Comparison of ENCODE assay signal across 26 cellular contexts in the genomic region with DNA sequence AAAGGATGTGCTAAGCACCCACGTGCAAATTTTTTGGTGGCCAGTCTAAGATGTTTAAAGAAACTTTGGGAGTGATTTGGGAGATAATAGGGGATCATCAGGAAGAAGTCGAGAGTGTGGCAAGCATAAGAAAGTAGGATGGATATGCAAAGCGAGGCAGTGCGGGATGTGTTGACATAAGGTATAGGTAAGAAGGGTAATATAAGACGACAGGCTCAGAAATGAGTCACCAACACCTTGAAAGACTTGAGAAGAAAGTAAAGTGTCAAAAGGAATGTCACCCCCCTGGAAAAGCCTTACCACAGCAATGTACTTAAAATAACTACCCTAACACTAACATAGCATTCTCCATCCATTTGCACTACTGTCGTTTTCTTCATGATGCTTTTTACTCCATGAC.
A peak's percentile ranks its signal among the peaks of the same experiment; 100 is the strongest.
DNase-seq lines count a peak whose midpoint lies in the region; ATAC-seq, FAIRE-seq and TF ChIP-seq lines count a peak whose summit lies in the region.
"Had no signal": no experiment of that assay in that cellular context is flagged by ENCODE, and none has a peak within 500 bp of the region (broad histone marks: within the 10 kb centered on the region; RNA-seq: fewer than 3 reads in every experiment).

No MANE protein-coding gene starts in this region.

- peaks cover 3% of the 10 kb centered on the region for H3K36me3 Mint-ChIP-seq in IgD-negative memory B cell
- H3K36me3 Mint-ChIP-seq: natural killer cell; stimulated activated effector memory CD8-positive, alpha-beta T cell treated with anti-CD3 and anti-CD28 coated beads, Interleukin-12 subunit alpha, Interleukin-12 subunit beta, amount 100 ng/mL, for 72 hours had no signal

- SMC1A ChIA-PET in GM12878 (lab: Charles Lee; ENCODE audit: uncharacterized antibody, unreplicated experiment), result interaction anchor here (0.6 to 2.5 kb wide), 13 partner anchors 11 to 96 kb away, joined by 3 to 13 read pairs (median 8); no protein-coding TSS in a partner anchor

- ATAC-seq in GM12878, result no peak
- ATAC-seq: A549; activated T-cell treated with anti-CD3 and anti-CD28 coated beads, Interleukin-2, amount 50 U/mL, for 4 hours; natural killer cell; stimulated activated effector memory CD8-positive, alpha-beta T cell treated with anti-CD3 and anti-CD28 coated beads, Interleukin-12 subunit alpha, Interleukin-12 subunit beta, amount 100 ng/mL, for 72 hours had no signal

- H3K27me3 ChIP-seq in DOHH2 (ENCODE audit: control insufficient read depth, low read length), result no peaks in the 10 kb centered on the region
- H3K27me3 ChIP-seq in GM12878 (replicated peaks in 1 of 2; ENCODE audit: control insufficient read depth in 2 of 2, insufficient read depth in 2 of 2, low read length in 1 of 2), result no peaks in the 10 kb centered on the region
- H3K27me3 ChIP-seq in left ventricle myocardium inferior (ENCODE audit: low read depth), result no peaks in the 10 kb centered on the region
- H3K27me3 ChIP-seq: cardiac muscle cell, suprapubic skin had no signal

- CTCF ChIA-PET in GM12878 (lab: Yijun Ruan, JAX), result interaction anchor here (1.0 to 2.2 kb wide), 4 partner anchors 11 to 114 kb away, joined by 3 to 5 read pairs (median 3); no protein-coding TSS in a partner anchor

- no peak for TF ChIP-seq EP300 in GM12878 (IDR thresholded peaks at IDR 0.05; ENCODE audit: borderline replicate concordance in 1 of 2, control insufficient read depth in 1 of 2, low read depth in 2 of 2, low read length in 2 of 2)

- no TSS peak for BruUV-seq in GM12878 (replicated peaks; lab: Mats Ljungman, UMichigan)

- FAIRE-seq in GM12878 (lab: Jason Lieb, UNC), result no peak
- FAIRE-seq: A549, endometrium had no signal

- H3K27ac ChIP-seq in DOHH2 (ENCODE audit: low read depth, low read length) (no peak overlapping the region), GM12878 (ENCODE audit: control insufficient read depth, insufficient read depth) (no peak overlapping the region), left ventricle myocardium inferior (replicated peaks) (no peak overlapping the region)
- H3K27ac ChIP-seq: A549, cardiac muscle cell, KMS-11, RWPE1, suprapubic skin had no signal

- peak overlapping the region in 1 of 4 donors; percentile 5 for H3K4me3 Mint-ChIP-seq in IgD-negative memory B cell
- H3K4me3 Mint-ChIP-seq: activated CD4-positive, alpha-beta T cell treated with anti-CD3 and anti-CD28 coated beads, Interleukin-2, amount 10 ng/mL, durations not matched to agents 24 days and 14 days; activated naive CD4-positive, alpha-beta T cell treated with anti-CD3 and anti-CD28 coated beads for 36 hours; activated T-cell treated with anti-CD3 and anti-CD28 coated beads, Interleukin-2, amount 50 U/mL, for 4 hours; natural killer cell; stimulated activated effector memory CD8-positive, alpha-beta T cell treated with anti-CD3 and anti-CD28 coated beads, Interleukin-12 subunit alpha, Interleukin-12 subunit beta, amount 100 ng/mL, for 72 hours; T-helper 1 cell treated with Interleukin-12 subunit alpha and Interleukin-12 subunit beta and Interleukin-4 antibody, amounts not matched to agents 30 μg/mL and 1 μg/mL, for 36 hours had no signal

- peaks cover 30 to 39% (median 34%) of the 10 kb centered on the region in 3 donors for H3K4me1 Mint-ChIP-seq in IgD-negative memory B cell
- H3K4me1 Mint-ChIP-seq: activated CD4-positive, alpha-beta T cell treated with anti-CD3 and anti-CD28 coated beads, Interleukin-2, amount 10 ng/mL, durations not matched to agents 24 days and 14 days; natural killer cell; stimulated activated effector memory CD8-positive, alpha-beta T cell treated with anti-CD3 and anti-CD28 coated beads, Interleukin-12 subunit alpha, Interleukin-12 subunit beta, amount 100 ng/mL, for 72 hours had no signal

- H3K4me2 ChIP-seq in DOHH2 (ENCODE audit: low read length) (peak overlapping the region; percentile 18), GM12878 (ENCODE audit: control insufficient read depth, insufficient read depth) (no peak overlapping the region)
- H3K4me2 ChIP-seq: A549, KMS-11, smooth muscle cell had no signal

- H4K20me1 ChIP-seq in DOHH2 (ENCODE audit: control insufficient read depth, insufficient read depth, low read depth, low read length) (no peaks in the 10 kb centered on the region), GM12878 (ENCODE audit: control insufficient read depth, insufficient read depth) (no peaks in the 10 kb centered on the region)

- H3K9me2 ChIP-seq in DOHH2 (replicated peaks; ENCODE audit: control insufficient read depth, low read length), result no peaks in the 10 kb centered on the region

- RAD21 ChIA-PET in GM12878 (lab: Charles Lee; ENCODE audit: unreplicated experiment), result interaction anchor here (0.6 to 2.2 kb wide), 4 partner anchors 60 to 1492 kb away, joined by 3 to 9 read pairs (median 4); no protein-coding TSS in a partner anchor

- peaks cover 8% of the 10 kb centered on the region; the same call in 1 of the 2 replicates for H3K9me3 ChIP-seq in DOHH2 (ENCODE audit: control insufficient read depth, insufficient read depth, low read length)
- H3K9me3 ChIP-seq in GM12878 (replicated peaks; ENCODE audit: control insufficient read depth, insufficient read depth, low read length), result peaks cover 7% of the 10 kb centered on the region; the same call in 1 of the 3 replicates
- H3K9me3 ChIP-seq in left ventricle myocardium inferior (replicated peaks), result peaks cover 32% of the 10 kb centered on the region

- intact Hi-C loops in GM12878 (cut with micrococcal nuclease; ENCODE audit: unreplicated experiment) (no loop called here), left ventricle myocardium inferior (cut with micrococcal nuclease) (no loop called here)

- no peaks in the 10 kb centered on the region; the same call in none of the 2 replicates for H3F3A ChIP-seq in DOHH2 (ENCODE audit: control insufficient read depth, insufficient read depth)

- no peaks in the 10 kb centered on the region for H3K79me2 ChIP-seq in DOHH2 (ENCODE audit: control insufficient read depth, low read length)
- H3K79me2 ChIP-seq in GM12878 (ENCODE audit: control insufficient read depth, insufficient read depth, low read length), result no peaks in the 10 kb centered on the region

- DNase-seq in GM12878 (ENCODE audit: low read depth, low spot score), result no peak
- peak; percentile 39 for DNase-seq in kidney tubule cell (ENCODE audit: low spot score)
- no peak for DNase-seq in NCI-H2029 (lab: John Stamatoyannopoulos, UW)
- no peak for DNase-seq in OCI-M2 (lab: John Stamatoyannopoulos, UW; ENCODE audit: unreplicated experiment)
- DNase-seq in left ventricle myocardium inferior, result no peak
- DNase-seq in T1000 (lab: John Stamatoyannopoulos, UW), result no peak
- DNase-seq: activated CD4-positive, alpha-beta T cell treated with anti-CD3 and anti-CD28 coated beads, Interleukin-2, amount 10 ng/mL, durations not matched to agents 24 days and 14 days; activated naive CD4-positive, alpha-beta T cell treated with anti-CD3 and anti-CD28 coated beads for 36 hours; activated T-cell treated with anti-CD3 and anti-CD28 coated beads, Interleukin-2, amount 50 U/mL, for 4 hours; amniotic stem cell; cortex of kidney; DMS79 treated with DMSO at 0.1 percent for 48 hours; natural killer cell; NCI-H146; NCI-H526 had no signal

- TF ChIP-seq POLR2A in GM12878 (IDR thresholded peaks at IDR 0.05; ENCODE audit: low read depth, low read length), result no peak

- H3K9me3 Mint-ChIP-seq in IgD-negative memory B cell, result peaks cover 0 to 11% (median 6%) of the 10 kb centered on the region in 3 donors

- in situ Hi-C loops in GM12878 (cut with MboI), result no loop called here

- H3K4me1 ChIP-seq in DOHH2 (ENCODE audit: control insufficient read depth, low read length) (peaks cover 50% of the 10 kb centered on the region), GM12878 (ENCODE audit: control insufficient read depth, insufficient read depth, low read length) (peaks cover 24% of the 10 kb centered on the region), left ventricle myocardium inferior (peaks cover 11% of the 10 kb centered on the region)

- no peak for TF ChIP-seq RAD21 in GM12878 (IDR thresholded peaks at IDR 0.05; ENCODE audit: insufficient read depth, low read depth, low read length)

- WGBS in GM12878 (ENCODE audit: insufficient coverage, insufficient replicate concordance, low lambda C conversion rate, missing lambda C conversion rate), result 47% methylated on average over 6 of the region's 6 CpGs

- no peaks in the 10 kb centered on the region for H3K27me3 Mint-ChIP-seq in IgD-negative memory B cell

- H2AFZ ChIP-seq in GM12878 (ENCODE audit: control insufficient read depth, low read depth, low read length), result no peak overlapping the region

- H3K9ac ChIP-seq in GM12878 (ENCODE audit: control insufficient read depth, insufficient read depth, low read length), result no peak overlapping the region
- H3K9ac ChIP-seq: KMS-11 had no signal

- H3K36me3 ChIP-seq in DOHH2 (ENCODE audit: control insufficient read depth, low read length) (no peaks in the 10 kb centered on the region), GM12878 (ENCODE audit: control insufficient read depth in 2 of 2, insufficient read depth in 2 of 2, low read length in 1 of 2) (no peaks in the 10 kb centered on the region), left ventricle myocardium inferior (no peaks in the 10 kb centered on the region)
- H3K36me3 ChIP-seq: cardiac muscle cell, suprapubic skin had no signal

- no peak for TF ChIP-seq CTCF in DOHH2 (IDR thresholded peaks at IDR 0.05; ENCODE audit: low read depth, low read length, poor library complexity, severe bottlenecking)
- no peak for TF ChIP-seq CTCF in GM12878 (IDR thresholded peaks at IDR 0.05 in 2 of 3, conservative IDR thresholded peaks at IDR 0.05 in 1 of 3; ENCODE audit: control insufficient read depth in 2 of 3, extremely low read depth in 1 of 3, insufficient read depth in 1 of 3, low read depth in 3 of 3, low read length in 3 of 3)
- no peak for TF ChIP-seq CTCF in left ventricle myocardium inferior (IDR thresholded peaks at IDR 0.05; ENCODE audit: borderline replicate concordance)

- H3K4me3 ChIP-seq in DOHH2 (ENCODE audit: low read length), result peak overlapping the region; percentile 9; the same call in 1 of the 2 replicates
- no peak overlapping the region for H3K4me3 ChIP-seq in GM12878
- H3K4me3 ChIP-seq in left ventricle myocardium inferior, result no peak overlapping the region
- H3K4me3 ChIP-seq: A549, cardiac muscle cell, smooth muscle cell, suprapubic skin had no signal

- peak overlapping the region; percentile 55 to 96 (median 92) for H3K27ac Mint-ChIP-seq in IgD-negative memory B cell
- H3K27ac Mint-ChIP-seq: activated CD4-positive, alpha-beta T cell treated with anti-CD3 and anti-CD28 coated beads, Interleukin-2, amount 10 ng/mL, durations not matched to agents 24 days and 14 days; activated naive CD4-positive, alpha-beta T cell treated with anti-CD3 and anti-CD28 coated beads for 36 hours; natural killer cell; stimulated activated effector memory CD8-positive, alpha-beta T cell treated with anti-CD3 and anti-CD28 coated beads, Interleukin-12 subunit alpha, Interleukin-12 subunit beta, amount 100 ng/mL, for 72 hours; T-helper 1 cell treated with Interleukin-12 subunit alpha and Interleukin-12 subunit beta and Interleukin-4 antibody, amounts not matched to agents 30 μg/mL and 1 μg/mL, for 36 hours had no signal

- POLR2A ChIA-PET in GM12878 (lab: Charles Lee), result interaction anchor here (0.7 kb wide), 1 partner anchor 157 kb away, joined by 3 read pairs; no protein-coding TSS in a partner anchor

TF ChIP-seq in GM12878, 131 proteins besides CTCF, POLR2A, EP300 and RAD21 (continues in another document):
- TF ChIP-seq CHD4 (IDR thresholded peaks at IDR 0.05), result no peak
